Comparison of ENCODE assay signal across 1 cellular context in genomic region chr1:29990304-29990703, GRCh38.
TF ChIP-seq lines count a peak whose summit lies in the region.

No MANE protein-coding gene starts in this region.

TF ChIP-seq in WTC11, 78 proteins besides CTCF, POLR2A, EP300 and RAD21 (continued from another document):
- TF ChIP-seq ARID4B (CRISPR knock-in tag; IDR thresholded peaks at IDR 0.05; ENCODE audit: borderline replicate concordance): no peak
- no peak for TF ChIP-seq ZNF317 (CRISPR knock-in tag; IDR thresholded peaks at IDR 0.05; ENCODE audit: borderline replicate concordance, low read depth)
- no peak for TF ChIP-seq E2F5 (CRISPR knock-in tag; IDR thresholded peaks at IDR 0.05)
- TF ChIP-seq ZNF396 (CRISPR knock-in tag; IDR thresholded peaks at IDR 0.05; ENCODE audit: borderline replicate concordance): no peak
- no peak for TF ChIP-seq ELF4 (CRISPR knock-in tag; IDR thresholded peaks at IDR 0.05; ENCODE audit: low read depth)
